Comparison of ENCODE assay signal across 13 cellular contexts in genomic region chr14:31944256-31945073, GRCh38.
A peak's percentile ranks its signal among the peaks of the same experiment; 100 is the strongest.
DNase-seq lines count a peak whose midpoint lies in the region; ATAC-seq and TF ChIP-seq lines count a peak whose summit lies in the region.
"Had no signal": no experiment of that assay in that cellular context is flagged by ENCODE, and none has a peak within 500 bp of the region (broad histone marks: within the 10 kb centered on the region; RNA-seq: fewer than 3 reads in every experiment).

No MANE protein-coding gene starts in this region.

- H3K4me3 ChIP-seq in breast epithelium (no peak overlapping the region), OCI-LY7 (ENCODE audit: low read depth, low read length, poor library complexity, severe bottlenecking) (no peak overlapping the region), right atrium auricular region (no peak overlapping the region)

- BruUV-seq in MCF 10A (replicated peaks; lab: Mats Ljungman, UMichigan): no TSS peak
- no TSS peak for BruUV-seq in OCI-LY7 (replicated peaks; lab: Mats Ljungman, UMichigan)

- TF ChIP-seq POLR2A in breast epithelium (IDR thresholded peaks at IDR 0.05): no peak

- H3K27ac Mint-ChIP-seq in MCF 10A (ENCODE audit: low read depth, unreplicated experiment) (peak overlapping the region; percentile 20), glutamatergic neuron (ENCODE audit: unreplicated experiment) (peak overlapping the region; percentile 89)
- H3K27ac Mint-ChIP-seq: natural killer cell treated with Interleukin-12 subunit alpha and Interleukin-12 subunit beta and Interleukin-15 and Interleukin-18, amount 100 ng/mL, for 72 hours had no signal

- H3K27me3 Mint-ChIP-seq in MCF 10A (ENCODE audit: insufficient read depth, unreplicated experiment): no peaks in the 10 kb centered on the region
- peaks cover 3% of the 10 kb centered on the region for H3K27me3 Mint-ChIP-seq in glutamatergic neuron (ENCODE audit: unreplicated experiment)

- H3K79me2 ChIP-seq in OCI-LY7 (ENCODE audit: insufficient read depth, low read depth, low read length): no peaks in the 10 kb centered on the region

- H3K4me1 Mint-ChIP-seq in MCF 10A (ENCODE audit: insufficient read depth, unreplicated experiment) (peaks cover 34% of the 10 kb centered on the region), glutamatergic neuron (ENCODE audit: low read depth, unreplicated experiment) (peaks cover 42% of the 10 kb centered on the region)

- TF ChIP-seq CTCF in MCF 10A (IDR thresholded peaks at IDR 0.05; ENCODE audit: unreplicated experiment): no peak
- no peak for TF ChIP-seq CTCF in breast epithelium (IDR thresholded peaks at IDR 0.05)
- TF ChIP-seq CTCF in OCI-LY7 (conservative IDR thresholded peaks at IDR 0.05; ENCODE audit: low read length): no peak
- no peak for TF ChIP-seq CTCF in glutamatergic neuron (IDR thresholded peaks at IDR 0.05; ENCODE audit: partially characterized antibody, unreplicated experiment)
- no peak for TF ChIP-seq CTCF in right atrium auricular region (IDR thresholded peaks at IDR 0.05)

- H3K4me2 ChIP-seq in OCI-LY7 (ENCODE audit: low read length): no peak overlapping the region

- H3K9me2 ChIP-seq in OCI-LY7 (ENCODE audit: insufficient read depth, low read length): no peaks in the 10 kb centered on the region

- intact Hi-C loops in MCF 10A (cut with micrococcal nuclease): loop anchor here (10.0 kb wide), 1 partner anchor 50 kb away; no protein-coding TSS in a partner anchor
- intact Hi-C loops in breast epithelium (cut with DNase I; ENCODE audit: low total_unique reads): no loop called here
- intact Hi-C loops in OCI-LY7 (cut with micrococcal nuclease; ENCODE audit: unreplicated experiment): no loop called here

- H3K27me3 ChIP-seq in breast epithelium: no peaks in the 10 kb centered on the region
- H3K27me3 ChIP-seq in right atrium auricular region: no peaks in the 10 kb centered on the region

- POLR2A ChIA-PET in MCF 10A (lab: Yijun Ruan, JAX) (interaction anchor here (0.9 to 2.1 kb wide), 3 partner anchors 67 to 134 kb away, joined by 3 to 6 read pairs (median 3); no protein-coding TSS in a partner anchor), OCI-LY7 (lab: Charles Lee) (no interaction called here)

- CTCF ChIA-PET in MCF 10A (lab: Yijun Ruan, JAX): interaction anchor here (1.7 to 2.0 kb wide), 2 partner anchors 10 kb away, joined by 7 to 9 read pairs; no protein-coding TSS in a partner anchor
- CTCF ChIA-PET in OCI-LY7 (lab: Charles Lee; ENCODE audit: unreplicated experiment): no interaction called here

- H4K20me1 ChIP-seq in OCI-LY7 (ENCODE audit: insufficient read depth, low read length): no peaks in the 10 kb centered on the region

- no peaks in the 10 kb centered on the region for H3K4me1 ChIP-seq in breast epithelium
- H3K4me1 ChIP-seq in OCI-LY7 (ENCODE audit: insufficient read depth, low read length, poor library complexity, severe bottlenecking): peaks cover 11% of the 10 kb centered on the region
- H3K4me1 ChIP-seq in right atrium auricular region: peaks cover 0 to 7% of the 10 kb centered on the region in 2 donors

- no peaks in the 10 kb centered on the region for H3K9me3 Mint-ChIP-seq in MCF 10A (ENCODE audit: unreplicated experiment)
- H3K9me3 Mint-ChIP-seq in glutamatergic neuron (ENCODE audit: unreplicated experiment): peaks cover 5% of the 10 kb centered on the region
- H3K9me3 Mint-ChIP-seq: natural killer cell treated with Interleukin-12 subunit alpha and Interleukin-12 subunit beta and Interleukin-15 and Interleukin-18, amount 100 ng/mL, for 72 hours had no signal

- no peaks in the 10 kb centered on the region for H3K9me3 ChIP-seq in breast epithelium
- no peaks in the 10 kb centered on the region for H3K9me3 ChIP-seq in OCI-LY7 (ENCODE audit: low read length)
- H3K9me3 ChIP-seq in right atrium auricular region: no peaks in the 10 kb centered on the region

- DNase-seq in MCF 10A (ENCODE audit: unreplicated experiment): no peak
- no peak for DNase-seq in breast epithelium (ENCODE audit: low spot score in 2 of 2)
- DNase-seq in OCI-LY7 (ENCODE audit: low spot score): no peak
- peak; percentile 39 for DNase-seq in glutamatergic neuron
- DNase-seq in right atrium auricular region (ENCODE audit: low spot score): no peak
- DNase-seq: NCI-H1048; OCI-M1; stimulated activated CD4-positive, alpha-beta T cell treated with anti-CD3 and anti-CD28 coated beads, Interleukin-1b, Interleukin-23, amount 100 ng/mL, for 48 hours; WERI-Rb-1 had no signal

- no peaks in the 10 kb centered on the region for H3K36me3 Mint-ChIP-seq in MCF 10A (ENCODE audit: insufficient read depth, unreplicated experiment)
- H3K36me3 Mint-ChIP-seq in glutamatergic neuron (ENCODE audit: unreplicated experiment): no peaks in the 10 kb centered on the region
- H3K36me3 Mint-ChIP-seq: natural killer cell treated with Interleukin-12 subunit alpha and Interleukin-12 subunit beta and Interleukin-15 and Interleukin-18, amount 100 ng/mL, for 72 hours had no signal

- H3K4me3 Mint-ChIP-seq in MCF 10A (ENCODE audit: unreplicated experiment): no peak overlapping the region
- H3K4me3 Mint-ChIP-seq in glutamatergic neuron (ENCODE audit: unreplicated experiment): peak overlapping the region; percentile 25
- H3K4me3 Mint-ChIP-seq: natural killer cell treated with Interleukin-12 subunit alpha and Interleukin-12 subunit beta and Interleukin-15 and Interleukin-18, amount 100 ng/mL, for 72 hours had no signal

- no peak overlapping the region for H3K27ac ChIP-seq in breast epithelium
- no peak overlapping the region for H3K27ac ChIP-seq in OCI-LY7 (ENCODE audit: low read depth, low read length, poor library complexity, severe bottlenecking)
- H3K27ac ChIP-seq in right atrium auricular region: no peak overlapping the region
- H3K27ac ChIP-seq: WERI-Rb-1 had no signal

- ATAC-seq in GM19463 (IDR thresholded peaks at IDR 0.05; ENCODE audit: unreplicated experiment) (no peak), GM21515 (IDR thresholded peaks at IDR 0.05; ENCODE audit: unreplicated experiment) (no peak), HG03457 (IDR thresholded peaks at IDR 0.05; ENCODE audit: unreplicated experiment) (no peak)
- ATAC-seq: natural killer cell treated with Interleukin-12 subunit alpha and Interleukin-12 subunit beta and Interleukin-15 and Interleukin-18, amount 100 ng/mL, for 72 hours had no signal

- peak overlapping the region; percentile 25; the same call in 1 of the 2 replicates for H2AFZ ChIP-seq in OCI-LY7 (ENCODE audit: low read length)

- H3K36me3 ChIP-seq in breast epithelium (no peaks in the 10 kb centered on the region), OCI-LY7 (ENCODE audit: insufficient read depth, low read length) (no peaks in the 10 kb centered on the region), right atrium auricular region (no peaks in the 10 kb centered on the region)
- H3K36me3 ChIP-seq: WERI-Rb-1 had no signal
